Comparison of ENCODE assay signal across 8 cellular contexts in genomic region chr17:36486204-36487194, GRCh38. TPM values are rescaled to one million over a fixed set of nuclear protein-coding genes. Genes with fewer than 3 reads are reported as not detected.
DNase-seq lines count a peak whose midpoint lies in the region; ATAC-seq and TF ChIP-seq lines count a peak whose summit lies in the region.

Gene ZNHIT3 (plus strand): TSS chr17:36486681. CDS start chr17:36486700, 19 bp downstream.

- peak within 1 kb of the TSS; percentile 56 to 75 for H3K9ac ChIP-seq in liver (ENCODE audit: low read depth in 1 of 2, low read length in 2 of 2)

- peaks cover 9 to 35% (median 28%) of the 10 kb centered on the region in 4 donors for H3K4me1 ChIP-seq in liver (ENCODE audit: control insufficient read depth in 4 of 4, insufficient read depth in 4 of 4, low read length in 3 of 4)

- H3K4me1 Mint-ChIP-seq in CD14-positive monocyte: peaks cover 28% of the 10 kb centered on the region

- H3K27ac Mint-ChIP-seq in CD14-positive monocyte: peak within 1 kb of the TSS; percentile 71 to 95 (median 93)

- 1% methylated on average over 73 of the region's 73 CpGs for WGBS in liver

- peak within 1 kb of the TSS; percentile 73 to 88 (median 84) for H3K4me3 ChIP-seq in liver (ENCODE audit: low read depth in 1 of 3, low read length in 3 of 3)

- H3K4me3 Mint-ChIP-seq in CD14-positive monocyte: peak within 1 kb of the TSS; percentile 98 to 99

- peaks cover 0 to 4% (median 0%) of the 10 kb centered on the region in 7 donors for H3K9me3 Mint-ChIP-seq in CD14-positive monocyte

- H3K9me3 ChIP-seq in liver (ENCODE audit: control insufficient read depth in 4 of 4, low read length in 3 of 4): no peaks in the 10 kb centered on the region

- no peaks in the 10 kb centered on the region for H3K36me3 ChIP-seq in liver (ENCODE audit: control insufficient read depth in 4 of 4, insufficient read depth in 3 of 4, low read depth in 1 of 4, low read length in 3 of 4)

- H3K27me3 Mint-ChIP-seq in CD14-positive monocyte (ENCODE audit: low read depth in 3 of 3): peaks cover 12 to 23% (median 14%) of the 10 kb centered on the region in 3 donors

- TF ChIP-seq CTCF in CD14-positive monocyte (IDR thresholded peaks at IDR 0.05): no peak
- no peak for TF ChIP-seq CTCF in liver (IDR thresholded peaks at IDR 0.05; ENCODE audit: low read depth, low read length, missing input control)

- H3K27ac ChIP-seq in liver (ENCODE audit: low read depth in 1 of 2, low read length in 2 of 2): peak within 1 kb of the TSS; percentile 42 to 53

- TF ChIP-seq RAD21 in liver (IDR thresholded peaks at IDR 0.05): peak in 1 of 2 donors; percentile 13

- DNase-seq in CD14-positive monocyte (ENCODE audit: low spot score) (peak; percentile 86), NCI-H774 (lab: John Stamatoyannopoulos, UW) (peak; percentile 98), dermis microvascular lymphatic vessel endothelial cell (ENCODE audit: low read depth in 2 of 2) (peak; percentile 91 to 95)
- DNase-seq in activated CD4-positive, alpha-beta T cell treated with anti-CD3 and anti-CD28 coated beads, Interleukin-2, amount 50 U/mL, for 4 hours: peak; percentile 88
- DNase-seq in stimulated activated CD4-positive, alpha-beta T cell treated with anti-CD3 and anti-CD28 coated beads, Interleukin-4, amount 100 ng/mL, for 1 hour: peak; percentile 89

- ATAC-seq in GM19438 (IDR thresholded peaks at IDR 0.05; ENCODE audit: low read depth, unreplicated experiment): peak; percentile 92
- ATAC-seq in HG03571 (IDR thresholded peaks at IDR 0.05; ENCODE audit: unreplicated experiment): peak; percentile 77

- intact Hi-C loops in CD14-positive monocyte (cut with micrococcal nuclease): loop anchor here (5.0 to 10.0 kb wide), 2 partner anchors 46 to 512 kb away; partner anchors contain the start of genes MYO19 (in 1 of the 2) and PIGW (in 1 of the 2)

- no peaks in the 10 kb centered on the region for H3K27me3 ChIP-seq in liver (ENCODE audit: control insufficient read depth in 4 of 4, insufficient read depth in 4 of 4, low read length in 3 of 4)

- peaks cover 11 to 16% of the 10 kb centered on the region in 2 donors for H3K36me3 Mint-ChIP-seq in CD14-positive monocyte

TF ChIP-seq in liver, 16 proteins besides CTCF, POLR2A, EP300 and RAD21:
- peak; percentile 24 to 29 for TF ChIP-seq RXRA (IDR thresholded peaks at IDR 0.05)
- TF ChIP-seq FOXA1 (IDR thresholded peaks at IDR 0.05): no peak
- peak; percentile 80 for TF ChIP-seq REST (IDR thresholded peaks at IDR 0.05)
- TF ChIP-seq TAF1 (conservative IDR thresholded peaks at IDR 0.05): no peak
- no peak for TF ChIP-seq FOXA2 (IDR thresholded peaks at IDR 0.05)
- no peak for TF ChIP-seq ATF3 (IDR thresholded peaks at IDR 0.05)
- no peak for TF ChIP-seq JUND (IDR thresholded peaks at IDR 0.05)
- TF ChIP-seq GABPA (IDR thresholded peaks at IDR 0.05 in 1 of 2, conservative IDR thresholded peaks at IDR 0.05 in 1 of 2): peak in 1 of 2 donors; percentile 85
- TF ChIP-seq MAX (IDR thresholded peaks at IDR 0.05): peak; percentile 90
- TF ChIP-seq SP1 (IDR thresholded peaks at IDR 0.05): peak; percentile 81
- no peak for TF ChIP-seq NR2F2 (IDR thresholded peaks at IDR 0.05)
- TF ChIP-seq HNF4G (IDR thresholded peaks at IDR 0.05): no peak
- peak; percentile 62 for TF ChIP-seq ZBTB33 (IDR thresholded peaks at IDR 0.05)
- TF ChIP-seq HNF4A (conservative IDR thresholded peaks at IDR 0.05): peak in 1 of 2 donors; percentile 23
- TF ChIP-seq YY1 (IDR thresholded peaks at IDR 0.05): peak; percentile 96
- TF ChIP-seq EGR1 (IDR thresholded peaks at IDR 0.05; ENCODE audit: low read depth in 2 of 2): peak; percentile 23 to 92

RNA-seq across cellular contexts. Expression of gene ZNHIT3, which starts in this region (rescaled TPM):
- 10 to 100 TPM; 63.5 to 70.4 TPM for polyA plus RNA-seq in CD14-positive monocyte
- total RNA-seq in dermis microvascular lymphatic vessel endothelial cell: 21.7 and 22.9 TPM in 2 replicates
- total RNA-seq in liver: 10 to 100 TPM in 1 of 2 donors, 1 to 10 TPM in 1; 8.1 to 18.8 TPM
- polyA plus RNA-seq in liver: 10 to 100 TPM; 19.4 to 24.2 TPM

Comparison
In these comparisons a context has a peak if more than half of its experiments do, and no peak if none do; other contexts are left out.
1. Peak in every context shown above with its lines: DNase-seq, ATAC-seq, H3K4me3 ChIP-seq and H3K27ac ChIP-seq.